ENCODE assay signal across 20 cellular contexts in genomic region chr18:51803029-51803428, GRCh38.
DNase-seq lines count a peak whose midpoint lies in the region; ATAC-seq, FAIRE-seq and TF ChIP-seq lines count a peak whose summit lies in the region.
"Had no signal": no experiment of that assay in that cellular context is flagged by ENCODE, and none has a peak within 500 bp of the region (broad histone marks: within the 10 kb centered on the region; RNA-seq: fewer than 3 reads in every experiment).

No MANE protein-coding gene starts in this region.

- H3K79me1 ChIP-seq in IMR-90 (ENCODE audit: low read depth in 1 of 2, low read length in 2 of 2): no peaks in the 10 kb centered on the region

- H3K36me3 ChIP-seq in SK-N-SH (replicated peaks in 1 of 2; ENCODE audit: control insufficient read depth in 1 of 2, insufficient read depth in 2 of 2, low read length in 1 of 2): no peaks in the 10 kb centered on the region
- H3K36me3 ChIP-seq in IMR-90 (ENCODE audit: control insufficient read depth, insufficient read depth, low read length): no peaks in the 10 kb centered on the region
- H3K36me3 ChIP-seq: BLaER1, HAP-1 had no signal

- TF ChIP-seq CTCF in SK-N-SH (IDR thresholded peaks at IDR 0.05) (no peak), D721Med (IDR thresholded peaks at IDR 0.05; ENCODE audit: insufficient read depth, missing control alignments) (no peak), IMR-90 (conservative IDR thresholded peaks at IDR 0.05; ENCODE audit: low read depth, low read length) (no peak)

- no peak overlapping the region for H3K56ac ChIP-seq in IMR-90 (ENCODE audit: extremely low read depth, insufficient read depth, low read length)

- no peak for TF ChIP-seq EP300 in SK-N-SH (IDR thresholded peaks at IDR 0.05; ENCODE audit: borderline replicate concordance in 1 of 2, low read depth in 1 of 2, low read length in 1 of 2)

- no peak overlapping the region for H3K4me3 ChIP-seq in SK-N-SH (ENCODE audit: low read depth in 2 of 2, low read length in 1 of 2)
- no peak overlapping the region for H3K4me3 ChIP-seq in IMR-90 (ENCODE audit: insufficient read depth, low read depth, low read length)
- no peak overlapping the region for H3K4me3 ChIP-seq in right cardiac atrium (ENCODE audit: low read length)
- H3K4me3 ChIP-seq: BLaER1, GM12878, HAP-1 had no signal

- no peak for DNase-seq in SK-N-SH
- no peak for DNase-seq in D721Med (ENCODE audit: insufficient read length, low spot score)
- DNase-seq in IMR-90: no peak
- no peak for DNase-seq in NCI-H345 treated with DMSO at 0.1 percent for 48 hours (lab: John Stamatoyannopoulos, UW; ENCODE audit: unreplicated experiment)
- DNase-seq in right cardiac atrium: no peak
- DNase-seq: Caco-2; CD4-positive, CD25-positive, alpha-beta regulatory T cell; CD8-positive, alpha-beta T cell; DMS 273 treated with DMSO at 0.1 percent for 48 hours; DMS79; EL; GDM1; GOT3; HFFc6 had no signal

- no peak overlapping the region for H2BK20ac ChIP-seq in IMR-90 (ENCODE audit: low read depth, low read length)

- FAIRE-seq in D721Med (lab: Jason Lieb, UNC): peak; percentile 73
- FAIRE-seq: GM12878, H54 had no signal

- H3K4me2 ChIP-seq in SK-N-SH (no peak overlapping the region), IMR-90 (ENCODE audit: low read depth, low read length) (no peak overlapping the region)
- H3K4me2 ChIP-seq: BLaER1 had no signal

- H3K4ac ChIP-seq in IMR-90 (ENCODE audit: low read depth, low read length): no peak overlapping the region

- no peaks in the 10 kb centered on the region; a peak in 2 of 4 replicates for H3K4me1 ChIP-seq in SK-N-SH (ENCODE audit: control insufficient read depth in 1 of 2, insufficient read depth in 2 of 2, low read depth in 1 of 2, low read length in 1 of 2)
- H3K4me1 ChIP-seq in IMR-90 (ENCODE audit: control insufficient read depth, insufficient read depth, low read length): no peaks in the 10 kb centered on the region
- no peaks in the 10 kb centered on the region for H3K4me1 ChIP-seq in right cardiac atrium (ENCODE audit: control insufficient read depth, insufficient read depth, low read length)
- H3K4me1 ChIP-seq: BLaER1, Caco-2, HAP-1 had no signal

- CTCF ChIA-PET in SK-N-SH (lab: Yijun Ruan, JAX): interaction anchor here (1.1 kb wide), 1 partner anchor 136 kb away, joined by 3 read pairs; no protein-coding TSS in a partner anchor
- CTCF ChIA-PET in IMR-90 (lab: Yijun Ruan, JAX): no interaction called here

- H2BK5ac ChIP-seq in IMR-90 (ENCODE audit: low read depth, low read length, poor library complexity, severe bottlenecking): no peak overlapping the region

- no peak overlapping the region for H2BK15ac ChIP-seq in IMR-90 (ENCODE audit: low read depth, low read length)

- POLR2A ChIA-PET in SK-N-SH (lab: Yijun Ruan, JAX) (no interaction called here), IMR-90 (lab: Charles Lee; ENCODE audit: unreplicated experiment) (no interaction called here)

- no peak overlapping the region for H2AFZ ChIP-seq in SK-N-SH (ENCODE audit: low read depth)
- H2AFZ ChIP-seq in IMR-90 (replicated peaks; ENCODE audit: low read length, poor library complexity): no peak overlapping the region

- WGBS in SK-N-SH (ENCODE audit: low lambda C conversion rate): 14% methylated on average over 3 of the region's 3 CpGs
- WGBS in IMR-90 (ENCODE audit: extremely low coverage in 2 of 2, insufficient read length in 1 of 2), 2 experiments: no CpG with 5 or more reads among the region's 3 CpGs
- WGBS in right cardiac atrium: 87% methylated on average over 3 of the region's 3 CpGs

- H3K27me3 ChIP-seq in SK-N-SH (ENCODE audit: insufficient read depth) (no peaks in the 10 kb centered on the region), IMR-90 (ENCODE audit: control insufficient read depth, insufficient read depth, low read length) (no peaks in the 10 kb centered on the region), right cardiac atrium (ENCODE audit: control insufficient read depth, insufficient read depth) (no peaks in the 10 kb centered on the region)
- H3K27me3 ChIP-seq: BLaER1 had no signal

- H3K9me2 ChIP-seq in SK-N-SH: no peaks in the 10 kb centered on the region

- intact Hi-C loops in IMR-90 (cut with micrococcal nuclease) (no loop called here), right cardiac atrium (cut with DNase I) (no loop called here)

- H3K14ac ChIP-seq in IMR-90 (replicated peaks; ENCODE audit: low read depth, low read length): no peak overlapping the region

- H2BK120ac ChIP-seq in IMR-90 (ENCODE audit: low read depth, low read length): no peak overlapping the region

- no TSS peak for BruUV-seq in IMR-90 (replicated peaks; lab: Mats Ljungman, UMichigan)

- no peak overlapping the region for H4K8ac ChIP-seq in IMR-90 (ENCODE audit: low read depth in 2 of 2, low read length in 2 of 2)

- in situ Hi-C loops in IMR-90 (cut with MboI; ENCODE audit: low sequenced_read_pairs): no loop called here

- no peaks in the 10 kb centered on the region for H3K79me2 ChIP-seq in SK-N-SH (ENCODE audit: insufficient read depth)

- TF ChIP-seq POLR2A in IMR-90 (IDR thresholded peaks at IDR 0.05; ENCODE audit: low read depth, low read length): no peak

- H3K27ac ChIP-seq in SK-N-SH (ENCODE audit: low read depth in 2 of 2, low read length in 1 of 2): peak overlapping the region in 1 of 2 experiments; percentile 82; a peak in 1 of 4 replicates
- H3K27ac ChIP-seq in IMR-90 (ENCODE audit: insufficient read depth, low read length): no peak overlapping the region
- no peak overlapping the region for H3K27ac ChIP-seq in right cardiac atrium (ENCODE audit: low read length)
- H3K27ac ChIP-seq: BLaER1, C4-2B had no signal

- no peak overlapping the region for H3K9ac ChIP-seq in SK-N-SH
- H3K9ac ChIP-seq in IMR-90 (ENCODE audit: low read depth, low read length): no peak overlapping the region
- H3K9ac ChIP-seq: BLaER1 had no signal

- no peaks in the 10 kb centered on the region for H4K20me1 ChIP-seq in SK-N-SH (ENCODE audit: insufficient read depth)
- no peaks in the 10 kb centered on the region for H4K20me1 ChIP-seq in IMR-90 (ENCODE audit: insufficient read depth, low read length)
- H4K20me1 ChIP-seq: BLaER1 had no signal

- H4K5ac ChIP-seq in IMR-90 (ENCODE audit: low read depth, low read length): no peak overlapping the region

- no peak overlapping the region for H3K18ac ChIP-seq in IMR-90 (ENCODE audit: low read depth, low read length)

- H3F3A ChIP-seq in SK-N-SH (replicated peaks; ENCODE audit: insufficient read depth): no peaks in the 10 kb centered on the region

- no peak overlapping the region for H2AK9ac ChIP-seq in IMR-90 (replicated peaks; ENCODE audit: low read depth, low read length, poor library complexity)

- no peak overlapping the region for H2AK5ac ChIP-seq in IMR-90 (ENCODE audit: low read depth, low read length)

- no peak for ATAC-seq in SK-N-SH treated with all-trans-retinoic acid at 6 μM for 48 hours
- ATAC-seq in IMR-90 (ENCODE audit: low read depth): no peak
- no peak for ATAC-seq in right cardiac atrium
- ATAC-seq: CD8-positive, alpha-beta T cell; GM12878 had no signal

- dilution Hi-C loops in IMR-90 (cut with HindIII; ENCODE audit: low sequenced_read_pairs, unreplicated experiment): no loop called here

- no peaks in the 10 kb centered on the region for H3K9me3 ChIP-seq in SK-N-SH
- no peaks in the 10 kb centered on the region for H3K9me3 ChIP-seq in IMR-90 (ENCODE audit: control insufficient read depth, insufficient read depth, low read length)
- no peaks in the 10 kb centered on the region for H3K9me3 ChIP-seq in right cardiac atrium (ENCODE audit: control insufficient read depth, low read length)
- H3K9me3 ChIP-seq: BLaER1, Caco-2, HAP-1 had no signal

- H4K91ac ChIP-seq in IMR-90 (ENCODE audit: insufficient read depth, low read depth, low read length): no peak overlapping the region

- no peak overlapping the region for H3K23ac ChIP-seq in IMR-90 (ENCODE audit: low read depth, low read length)

- H3K9me1 ChIP-seq in IMR-90 (ENCODE audit: insufficient read depth, low read length): no peaks in the 10 kb centered on the region

- no peak for TF ChIP-seq RAD21 in SK-N-SH (IDR thresholded peaks at IDR 0.05; ENCODE audit: low read length)
- no peak for TF ChIP-seq RAD21 in IMR-90 (IDR thresholded peaks at IDR 0.05; ENCODE audit: low read length)

TF ChIP-seq in SK-N-SH, 30 proteins besides CTCF, POLR2A, EP300 and RAD21:
- TF ChIP-seq CHD2 (IDR thresholded peaks at IDR 0.05; ENCODE audit: low read length, partially characterized antibody) (no peak), TEAD4 (IDR thresholded peaks at IDR 0.05; ENCODE audit: borderline replicate concordance, insufficient read depth) (0 out of 2 replicates have a peak, but pooled peaks have one; percentile 3), GATA2 (CRISPR knock-in tag; IDR thresholded peaks at IDR 0.05) (peak; percentile 1; the same call in 1 of the 2 replicates), JUND (IDR thresholded peaks at IDR 0.05) (no peak)

TF ChIP-seq in SK-N-SH treated with all-trans-retinoic acid at 6 μM for 48 hours, 23 proteins besides CTCF, POLR2A, EP300 and RAD21 (continues in another document):
- TF ChIP-seq, protein P1, sequence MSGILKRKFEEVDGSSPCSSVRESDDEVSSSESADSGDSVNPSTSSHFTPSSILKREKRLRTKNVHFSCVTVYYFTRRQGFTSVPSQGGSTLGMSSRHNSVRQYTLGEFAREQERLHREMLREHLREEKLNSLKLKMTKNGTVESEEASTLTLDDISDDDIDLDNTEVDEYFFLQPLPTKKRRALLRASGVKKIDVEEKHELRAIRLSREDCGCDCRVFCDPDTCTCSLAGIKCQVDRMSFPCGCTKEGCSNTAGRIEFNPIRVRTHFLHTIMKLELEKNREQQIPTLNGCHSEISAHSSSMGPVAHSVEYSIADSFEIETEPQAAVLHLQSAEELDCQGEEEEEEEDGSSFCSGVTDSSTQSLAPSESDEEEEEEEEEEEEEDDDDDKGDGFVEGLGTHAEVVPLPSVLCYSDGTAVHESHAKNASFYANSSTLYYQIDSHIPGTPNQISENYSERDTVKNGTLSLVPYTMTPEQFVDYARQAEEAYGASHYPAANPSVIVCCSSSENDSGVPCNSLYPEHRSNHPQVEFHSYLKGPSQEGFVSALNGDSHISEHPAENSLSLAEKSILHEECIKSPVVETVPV (CRISPR knock-in tag; IDR thresholded peaks at IDR 0.05): no peak
- no peak for TF ChIP-seq ZC3H10 (CRISPR knock-in tag; IDR thresholded peaks at IDR 0.05)

TF ChIP-seq in IMR-90, 13 proteins besides CTCF, POLR2A, EP300 and RAD21:
- TF ChIP-seq MAFK (IDR thresholded peaks at IDR 0.05; ENCODE audit: low read depth, low read length) (peak; percentile 25; the same call in 1 of the 2 replicates), FOS (IDR thresholded peaks at IDR 0.05; ENCODE audit: low read depth, low read length) (no peak), RCOR1 (IDR thresholded peaks at IDR 0.05; ENCODE audit: insufficient replicate concordance, low read length) (no peak), RFX5 (IDR thresholded peaks at IDR 0.05; ENCODE audit: low read depth, low read length) (no peak)
